ENCODE assay signal across 1 cellular context in genomic region chr12:111673503-111673902, GRCh38.
TF ChIP-seq lines count a peak whose summit lies in the region.

No MANE protein-coding gene starts in this region.

TF ChIP-seq in GM12878, 131 proteins besides CTCF, POLR2A, EP300 and RAD21:
- TF ChIP-seq ZNF24 (IDR thresholded peaks at IDR 0.05), result no peak
- peak; percentile 27; the same call in 1 of the 2 replicates for TF ChIP-seq SMC3 (IDR thresholded peaks at IDR 0.05; ENCODE audit: borderline replicate concordance, low read length)
